ENCODE assay signal across 16 cellular contexts in the genomic region with DNA sequence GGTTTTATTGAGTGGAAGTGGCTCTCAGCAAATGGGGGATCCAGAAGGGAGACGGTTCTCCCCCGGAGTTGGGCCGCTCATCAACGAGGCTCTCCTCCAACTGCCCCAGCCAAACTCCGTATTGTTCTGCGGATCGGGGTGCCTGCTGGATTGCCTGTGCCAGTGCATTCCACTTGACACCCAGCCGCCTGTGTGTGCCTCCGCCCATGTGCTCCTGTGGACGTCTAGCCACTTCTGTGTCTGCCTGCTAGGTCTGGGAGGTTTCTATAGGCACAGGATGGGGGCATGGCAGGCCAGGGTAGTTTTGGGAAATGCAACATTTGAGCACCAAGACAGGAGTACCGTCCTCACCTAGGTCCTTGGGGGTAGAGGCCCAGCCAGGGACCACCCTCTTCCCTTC.
"Had no signal": no experiment of that assay in that cellular context is flagged by ENCODE, and none has a peak within 500 bp of the region (broad histone marks: within the 10 kb centered on the region; RNA-seq: fewer than 3 reads in every experiment).

No MANE protein-coding gene starts in this region.

- H3K27me3 Mint-ChIP-seq: type B pancreatic cell had no signal

- H3K4me1 ChIP-seq: colonic mucosa, lower lobe of right lung had no signal

- H3K36me3 Mint-ChIP-seq: type B pancreatic cell had no signal

- ATAC-seq: activated naive CD4-positive, alpha-beta T cell treated with anti-CD3 and anti-CD28 coated beads, Interleukin-2, amount 50 U/mL, for 72 hours; body of pancreas; lower lobe of right lung; stimulated activated naive CD8-positive, alpha-beta T cell treated with anti-CD3 and anti-CD28 coated beads, Interleukin-15, Interleukin-2, amounts not matched to agents 100 U/mL and 50 U/mL, for 24 hours had no signal

- H3K27me3 ChIP-seq: body of pancreas, colonic mucosa had no signal

- H3K27ac ChIP-seq: body of pancreas, colonic mucosa, lower lobe of right lung had no signal

- H3K9me3 ChIP-seq: body of pancreas, colonic mucosa, lower lobe of right lung had no signal

- H3K4me3 Mint-ChIP-seq: mesothelial cell of epicardium, type B pancreatic cell had no signal

- H3K4me3 ChIP-seq: body of pancreas, colonic mucosa, lower lobe of right lung had no signal

- DNase-seq: activated CD4-positive, alpha-beta T cell treated with anti-CD3 and anti-CD28 coated beads, Interleukin-2, amount 50 U/mL, for 1 hour; activated effector memory CD4-positive, alpha-beta T cell treated with Interleukin-2 at 50 U/mL for 16 hours; activated T-cell treated with anti-CD3 and anti-CD28 coated beads for 4 hours; body of pancreas; colonic mucosa; erythroblast; hypothalamus; islet precursor cell; lower lobe of right lung; retina; stimulated activated CD8-positive, alpha-beta memory T cell treated with anti-CD3 and anti-CD28 coated beads, Interleukin-4, amount 100 ng/mL, for 48 hours; stimulated activated naive CD8-positive, alpha-beta T cell treated with anti-CD3 and anti-CD28 coated beads, Interleukin-15, Interleukin-2, amounts not matched to agents 100 U/mL and 50 U/mL, for 24 hours; T1000 had no signal

- H3K27ac Mint-ChIP-seq: mesothelial cell of epicardium, type B pancreatic cell had no signal

- H3K36me3 ChIP-seq: colonic mucosa, lower lobe of right lung had no signal
